Comparison of ENCODE assay signal across 8 cellular contexts in genomic region chr13:21458816-21459701, GRCh38. TPM values are rescaled to one million over a fixed set of nuclear protein-coding genes. Genes with fewer than 3 reads are reported as not detected.
DNase-seq lines count a peak whose midpoint lies in the region; ATAC-seq and TF ChIP-seq lines count a peak whose summit lies in the region.

TSS of gene ZDHHC20 (minus strand) at chr13:21459303. CDS start at chr13:21459171, 132 bp downstream.

- H3K9me3 ChIP-seq in SK-N-MC (ENCODE audit: low read depth, low read length) = peaks cover 3% of the 10 kb centered on the region; the same call in 1 of the 2 replicates
- H3K9me3 ChIP-seq in gastroesophageal sphincter = no peaks in the 10 kb centered on the region

- peak within 1 kb of the TSS; percentile 87 for H3K9ac ChIP-seq in SK-N-MC (ENCODE audit: insufficient read length)

- H3K27ac Mint-ChIP-seq in activated naive CD4-positive, alpha-beta T cell treated with anti-CD3 and anti-CD28 coated beads, Interleukin-2, amount 10 ng/mL, durations not matched to agents 7 days and 5 days = peak within 1 kb of the TSS; percentile 93

- no peaks in the 10 kb centered on the region for H3K36me3 ChIP-seq in SK-N-MC (ENCODE audit: insufficient read depth, low read length)
- no peaks in the 10 kb centered on the region for H3K36me3 ChIP-seq in gastroesophageal sphincter

- ATAC-seq in GM21825 (IDR thresholded peaks at IDR 0.05; ENCODE audit: unreplicated experiment) = peak; percentile 87
- ATAC-seq in gastroesophageal sphincter = peak; percentile 96

- H3K27ac ChIP-seq in SK-N-MC (peak within 1 kb of the TSS; percentile 65; the same call in 1 of the 2 replicates), gastroesophageal sphincter (peak within 1 kb of the TSS; percentile 71 to 95 (median 89))

- TF ChIP-seq POLR2A in gastroesophageal sphincter (IDR thresholded peaks at IDR 0.05) = peak; percentile 64 to 66

- peak within 1 kb of the TSS; percentile 86 for H3K4me3 ChIP-seq in SK-N-MC
- peak within 1 kb of the TSS; percentile 70 for H3K4me3 ChIP-seq in gastroesophageal sphincter

- H3K4me1 ChIP-seq in gastroesophageal sphincter = peaks cover 0 to 17% (median 0%) of the 10 kb centered on the region in 3 donors

- peak within 1 kb of the TSS; percentile 94 for H3K4me3 Mint-ChIP-seq in activated naive CD4-positive, alpha-beta T cell treated with anti-CD3 and anti-CD28 coated beads, Interleukin-2, amount 10 ng/mL, durations not matched to agents 7 days and 5 days

- 0% methylated on average over 1 of the region's 107 CpGs; no CpG with 5 or more reads in 1 of the 2 donors for WGBS in gastroesophageal sphincter (ENCODE audit: low coverage in 1 of 2), 2 donors

- no peak for TF ChIP-seq EP300 in gastroesophageal sphincter (IDR thresholded peaks at IDR 0.05)

- DNase-seq in EL (peak; percentile 82), LHCN-M2 (ENCODE audit: low read depth) (peak; percentile 75), SK-N-MC (ENCODE audit: low read depth, low spot score) (no peak), nucleus accumbens (lab: John Stamatoyannopoulos, UW) (peak in 55 of 56 donors; percentile 24 to 96 (median 86)), superior temporal gyrus (ENCODE audit: extremely low spot score) (peak; percentile 88)
- DNase-seq in activated naive CD4-positive, alpha-beta T cell treated with anti-CD3 and anti-CD28 coated beads, Interleukin-2, amount 10 ng/mL, durations not matched to agents 7 days and 5 days = peak; percentile 90

- peaks cover 5% of the 10 kb centered on the region for H3K9me3 Mint-ChIP-seq in activated naive CD4-positive, alpha-beta T cell treated with anti-CD3 and anti-CD28 coated beads, Interleukin-2, amount 10 ng/mL, durations not matched to agents 7 days and 5 days

- H3K27me3 Mint-ChIP-seq in activated naive CD4-positive, alpha-beta T cell treated with anti-CD3 and anti-CD28 coated beads, Interleukin-2, amount 10 ng/mL, durations not matched to agents 7 days and 5 days = peaks cover 4% of the 10 kb centered on the region

- no peak for TF ChIP-seq CTCF in gastroesophageal sphincter (IDR thresholded peaks at IDR 0.05)

- H3K27me3 ChIP-seq in gastroesophageal sphincter = no peaks in the 10 kb centered on the region

- H3K36me3 Mint-ChIP-seq in activated naive CD4-positive, alpha-beta T cell treated with anti-CD3 and anti-CD28 coated beads, Interleukin-2, amount 10 ng/mL, durations not matched to agents 7 days and 5 days = peaks cover 26% of the 10 kb centered on the region

- CTCF ChIA-PET in activated naive CD4-positive, alpha-beta T cell treated with anti-CD3 and anti-CD28 coated beads, Interleukin-2, amount 10 ng/mL, durations not matched to agents 7 days and 5 days (lab: Charles Lee) = interaction anchor here (3.0 to 4.2 kb wide), 2 partner anchors 18 to 162 kb away, joined by 18 to 20 read pairs; no protein-coding TSS in a partner anchor

- peaks cover 45% of the 10 kb centered on the region for H3K4me1 Mint-ChIP-seq in activated naive CD4-positive, alpha-beta T cell treated with anti-CD3 and anti-CD28 coated beads, Interleukin-2, amount 10 ng/mL, durations not matched to agents 7 days and 5 days

RNA-seq across cellular contexts. Expression of gene ZDHHC20, which starts in this region (rescaled TPM):
- total RNA-seq in LHCN-M2 (2014; rRNA removed) (81.2 and 91.9 TPM in 2 replicates), gastroesophageal sphincter (10 to 100 TPM; 42.8 to 67.1 (median 58.3) TPM)
- polyA plus RNA-seq in LHCN-M2 (2012) = 16.2 TPM
